Comparison of ENCODE assay signal across 9 cellular contexts in genomic region chr19:31448221-31448657, GRCh38.
A peak's percentile ranks its signal among the peaks of the same experiment; 100 is the strongest.
DNase-seq lines count a peak whose midpoint lies in the region; ATAC-seq, FAIRE-seq and TF ChIP-seq lines count a peak whose summit lies in the region.
"Had no signal": no experiment of that assay in that cellular context is flagged by ENCODE, and none has a peak within 500 bp of the region (broad histone marks: within the 10 kb centered on the region; RNA-seq: fewer than 3 reads in every experiment).

No MANE protein-coding gene starts in this region.

- H2AFZ ChIP-seq in astrocyte (ENCODE audit: low read depth, low read length): no peak overlapping the region

- H3K27me3 Mint-ChIP-seq in astrocyte (ENCODE audit: low read depth, unreplicated experiment): peaks cover 5% of the 10 kb centered on the region

- H3K79me2 ChIP-seq in astrocyte (ENCODE audit: insufficient read depth, low read length): no peaks in the 10 kb centered on the region

- WGBS in upper lobe of left lung, 2 donors: 58 to 71% methylated on average over 4 to 6 of the region's 7 CpGs

- DNase-seq in HTR-8/SVneo (ENCODE audit: insufficient read length, low spot score) (peak; percentile 45), astrocyte (ENCODE audit: low read depth) (peak; percentile 69), kidney epithelial cell (ENCODE audit: low read depth) (peak; percentile 0), upper lobe of left lung (peak in 1 of 2 donors; percentile 26), AML-193 (lab: John Stamatoyannopoulos, UW) (no peak)
- DNase-seq: activated naive CD4-positive, alpha-beta T cell; NCI-H1417 had no signal

- H3K9ac ChIP-seq in astrocyte (ENCODE audit: low read length): no peak overlapping the region

- H3K36me3 Mint-ChIP-seq in astrocyte (ENCODE audit: low read depth, unreplicated experiment): no peaks in the 10 kb centered on the region

- H3K4me1 ChIP-seq in astrocyte (ENCODE audit: insufficient read depth, low read length) (no peaks in the 10 kb centered on the region), upper lobe of left lung (no peaks in the 10 kb centered on the region)

- no peak overlapping the region for H3K27ac Mint-ChIP-seq in astrocyte (ENCODE audit: unreplicated experiment)

- H3K4me3 ChIP-seq in astrocyte (ENCODE audit: insufficient read depth, low read depth, low read length) (no peak overlapping the region), kidney epithelial cell (ENCODE audit: low read depth, low read length) (no peak overlapping the region), upper lobe of left lung (no peak overlapping the region)

- peaks cover 2% of the 10 kb centered on the region for H3K4me1 Mint-ChIP-seq in astrocyte (ENCODE audit: low read depth, unreplicated experiment)

- no peak for TF ChIP-seq POLR2A in upper lobe of left lung (IDR thresholded peaks at IDR 0.05)

- FAIRE-seq in HTR-8/SVneo (lab: Jason Lieb, UNC) (no peak), astrocyte (lab: Jason Lieb, UNC) (no peak)

- H3K9me3 Mint-ChIP-seq in astrocyte (ENCODE audit: unreplicated experiment): peaks cover 2% of the 10 kb centered on the region

- no peak overlapping the region for H3K4me2 ChIP-seq in astrocyte (ENCODE audit: low read length)

- H3K27ac ChIP-seq in astrocyte (ENCODE audit: low read depth, low read length): no peak overlapping the region
- peak overlapping the region in 1 of 4 donors; percentile 23 for H3K27ac ChIP-seq in upper lobe of left lung

- TF ChIP-seq CTCF in astrocyte (IDR thresholded peaks at IDR 0.05; ENCODE audit: insufficient read depth, low read depth, low read length): no peak
- TF ChIP-seq CTCF in kidney epithelial cell (IDR thresholded peaks at IDR 0.05; ENCODE audit: insufficient read depth, low read length, poor library complexity, severe bottlenecking): no peak
- TF ChIP-seq CTCF in upper lobe of left lung (IDR thresholded peaks at IDR 0.05): no peak

- no peak for TF ChIP-seq EP300 in upper lobe of left lung (IDR thresholded peaks at IDR 0.05)

- no peak overlapping the region for H3K4me3 Mint-ChIP-seq in astrocyte (ENCODE audit: unreplicated experiment)

- H3K9me3 ChIP-seq in astrocyte (ENCODE audit: insufficient read depth, low read depth, low read length): no peaks in the 10 kb centered on the region
- no peaks in the 10 kb centered on the region for H3K9me3 ChIP-seq in upper lobe of left lung

- no peaks in the 10 kb centered on the region for H3K36me3 ChIP-seq in astrocyte (ENCODE audit: insufficient read depth, low read length)
- H3K36me3 ChIP-seq in kidney epithelial cell (ENCODE audit: control insufficient read depth, insufficient read depth, low read length): no peaks in the 10 kb centered on the region
- H3K36me3 ChIP-seq in upper lobe of left lung: no peaks in the 10 kb centered on the region

- H3K27me3 ChIP-seq in astrocyte (ENCODE audit: insufficient read depth, low read length) (no peaks in the 10 kb centered on the region), kidney epithelial cell (ENCODE audit: control insufficient read depth, insufficient read depth, low read length) (no peaks in the 10 kb centered on the region), upper lobe of left lung (no peaks in the 10 kb centered on the region)

- no peaks in the 10 kb centered on the region for H4K20me1 ChIP-seq in astrocyte (ENCODE audit: insufficient read depth, low read length)

- ATAC-seq in upper lobe of left lung (ENCODE audit: low FRiP score in 2 of 2) (peak; percentile 80 to 91), HG03025 (IDR thresholded peaks at IDR 0.05; ENCODE audit: low FRiP score, unreplicated experiment) (no peak), HG02763 (IDR thresholded peaks at IDR 0.05; ENCODE audit: unreplicated experiment) (no peak)

Comparison
In these comparisons a context has a peak if more than half of its experiments do, and no peak if none do; other contexts are left out.
1. DNase-seq: peak in HTR-8/SVneo (single experiment), astrocyte (single experiment) and kidney epithelial cell (single experiment); none in AML-193 (0 of 2).
2. ATAC-seq: peak in upper lobe of left lung (2 of 2); none in HG03025 (single experiment) and HG02763 (single experiment).